In the genomic region with DNA sequence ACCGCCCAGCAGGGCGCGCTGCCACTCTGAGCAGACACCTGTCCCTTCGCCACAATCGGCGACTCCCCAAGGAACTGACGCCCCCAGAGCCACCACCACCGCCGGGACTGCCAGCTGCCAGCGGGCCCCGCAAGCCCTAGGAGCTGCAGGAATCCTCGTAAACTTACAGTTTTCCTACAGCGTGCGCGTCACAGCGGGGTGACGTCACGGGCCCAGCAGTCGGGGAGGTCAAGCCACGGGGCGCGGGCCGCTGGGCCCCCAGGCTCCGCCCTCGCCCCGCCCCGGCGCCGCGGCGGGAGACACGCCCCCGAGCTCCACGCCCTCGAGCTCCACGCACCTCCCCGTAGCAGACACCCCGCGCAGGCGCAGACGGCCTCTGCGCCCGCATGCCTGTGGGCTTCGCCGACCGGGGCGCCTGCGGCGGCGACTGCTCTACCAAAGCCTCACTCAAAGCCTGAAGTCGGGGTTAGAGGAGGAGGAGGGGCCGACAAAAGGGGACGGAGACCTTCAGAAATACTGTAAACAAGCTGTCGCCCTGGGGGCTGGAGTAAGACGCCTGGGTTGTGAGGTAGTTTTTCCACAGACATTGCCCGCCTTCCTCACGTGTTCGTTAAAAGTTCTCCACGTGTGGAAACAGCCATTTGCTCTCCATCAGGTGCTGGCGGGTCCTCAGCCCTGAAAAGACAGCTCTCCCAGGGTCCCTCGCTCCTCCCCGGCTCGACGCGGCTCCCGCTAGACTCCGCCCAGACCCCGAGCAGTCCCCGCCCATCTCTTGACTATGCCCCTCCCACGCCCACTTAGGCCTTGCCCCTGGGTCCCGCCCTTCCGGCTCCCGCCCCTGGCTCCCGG, we compare ENCODE assay signal across 8 cellular contexts. TPM values are rescaled to one million over a fixed set of nuclear protein-coding genes. Genes with fewer than 3 reads are reported as not detected.
DNase-seq lines count a peak whose midpoint lies in the region; ATAC-seq and TF ChIP-seq lines count a peak whose summit lies in the region.

ZNF438 (minus strand) TSS at position 200 of the 849 bp plus-strand sequence. CDS start 154,831 bp downstream, outside the sequence.

- no peaks in the 10 kb centered on the region for H3K36me3 Mint-ChIP-seq in activated B cell treated with CpG ODN at 0.5 μM for 24 hours (ENCODE audit: low read depth)

- peak within 1 kb of the TSS; percentile 97 for H3K27ac Mint-ChIP-seq in activated B cell treated with CpG ODN at 0.5 μM for 24 hours

- peak; percentile 92 for DNase-seq in AG09319 (ENCODE audit: extremely low read depth, low read depth)
- DNase-seq in NCI-H2227 treated with DMSO at 0.1 percent for 48 hours (lab: John Stamatoyannopoulos, UW), result peak; percentile 82
- DNase-seq in activated B cell treated with CpG ODN at 0.5 μM for 24 hours, result peak; percentile 98
- peak; percentile 72 to 98 (median 94) for DNase-seq in caudate nucleus (lab: John Stamatoyannopoulos, UW)
- DNase-seq in islet precursor cell, result peak; percentile 98
- DNase-seq in stimulated activated CD4-positive, alpha-beta T cell treated with anti-CD3 and anti-CD28 coated beads, Interleukin-12 subunit alpha, Interleukin-12 subunit beta, amount 100 ng/mL, for 4 hours, result peak; percentile 94

- H3K27ac ChIP-seq in caudate nucleus (ENCODE audit: low read depth, low read length), result peak within 1 kb of the TSS; percentile 99

- H3K4me3 Mint-ChIP-seq in activated B cell treated with CpG ODN at 0.5 μM for 24 hours, result peak within 1 kb of the TSS; percentile 89

- POLR2A ChIA-PET in activated B cell treated with CpG ODN at 0.5 μM for 24 hours (lab: Charles Lee), result interaction anchor here (0.5 to 2.4 kb wide), 23 partner anchors 10 to 1414 kb away, joined by 3 to 32 read pairs (median 4); partner anchors contain the start of genes CCDC7 and ZEB1

- peak; percentile 37 for TF ChIP-seq CTCF in AG09319 (IDR thresholded peaks at IDR 0.05; ENCODE audit: low read depth, low read length)
- no peak for TF ChIP-seq CTCF in activated B cell treated with CpG ODN at 0.5 μM for 24 hours (IDR thresholded peaks at IDR 0.05)

- H3K4me1 Mint-ChIP-seq in activated B cell treated with CpG ODN at 0.5 μM for 24 hours, result peaks cover 14% of the 10 kb centered on the region

- intact Hi-C loops in activated B cell treated with CpG ODN at 0.5 μM for 24 hours (cut with micrococcal nuclease), result loop anchor here (1.0 to 10.0 kb wide), 16 partner anchors 59 to 1347 kb away; partner anchors contain the start of genes ARHGAP12, KIF5B, MTPAP and ZEB1

- no peaks in the 10 kb centered on the region for H3K27me3 Mint-ChIP-seq in activated B cell treated with CpG ODN at 0.5 μM for 24 hours

- H3K9me3 Mint-ChIP-seq in activated B cell treated with CpG ODN at 0.5 μM for 24 hours, result no peaks in the 10 kb centered on the region

- CTCF ChIA-PET in activated B cell treated with CpG ODN at 0.5 μM for 24 hours (lab: Charles Lee), result interaction anchor here (0.6 to 1.6 kb wide), 16 partner anchors 23 to 776 kb away, joined by 3 to 6 read pairs (median 3); partner anchors contain the start of gene ZEB1

- ATAC-seq in GM18909 (IDR thresholded peaks at IDR 0.05; ENCODE audit: poor library complexity, unreplicated experiment) (peak; percentile 89), HG03159 (IDR thresholded peaks at IDR 0.05; ENCODE audit: unreplicated experiment) (peak; percentile 84), activated B cell treated with CpG ODN at 0.5 μM for 24 hours (ENCODE audit: low read depth) (peak; percentile 84)

RNA-seq across cellular contexts. Expression of gene ZNF438, which starts in this region (rescaled TPM):
- 2.9 and 3.9 TPM in 2 replicates for total RNA-seq in activated B cell treated with CpG ODN at 0.5 μM for 24 hours

Comparison
In these comparisons a context has a peak if more than half of its experiments do, and no peak if none do; other contexts are left out.
1. Peak in every context shown above with its lines: DNase-seq, ATAC-seq and H3K27ac ChIP-seq.